20 cellular contexts compared by ENCODE assay signal in the genomic region with DNA sequence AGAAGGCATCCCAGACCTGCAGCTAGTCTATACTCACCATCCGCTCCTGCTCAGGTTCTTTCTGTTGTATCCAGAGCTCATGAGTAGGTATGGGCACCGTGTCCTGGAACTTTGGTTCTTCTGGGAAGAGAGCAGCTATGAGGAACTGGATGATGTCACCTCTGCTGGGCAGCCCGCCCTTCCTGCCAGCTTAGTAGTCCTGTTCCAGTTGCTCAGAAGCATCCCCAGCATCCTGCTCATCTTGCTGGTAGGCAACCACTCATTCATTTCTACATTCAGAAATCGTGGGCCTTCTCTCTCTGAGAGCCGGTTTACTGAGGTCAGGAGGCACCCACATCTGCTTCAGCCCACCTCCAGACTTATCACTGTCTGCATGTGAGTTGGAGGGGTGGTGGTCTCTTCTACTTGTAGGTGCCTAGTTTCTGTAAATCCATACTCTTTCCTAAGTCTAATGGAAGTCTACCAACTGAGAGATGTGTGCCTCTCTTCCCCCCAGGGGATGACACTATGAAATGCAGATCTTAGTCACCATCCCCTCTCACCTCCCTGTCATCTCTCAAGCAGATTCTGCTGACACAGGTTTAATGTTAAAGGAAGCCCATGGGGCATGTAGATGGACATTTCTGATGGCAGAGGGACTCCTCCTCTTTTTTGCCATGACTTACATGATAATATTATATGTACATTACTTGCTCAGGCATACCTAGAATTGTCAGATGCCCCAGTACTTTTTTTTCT. TPM values are rescaled to one million over a fixed set of nuclear protein-coding genes. Genes with fewer than 3 reads are reported as not detected.
DNase-seq lines count a peak whose midpoint lies in the region; ATAC-seq, FAIRE-seq and TF ChIP-seq lines count a peak whose summit lies in the region.
"Had no signal": no experiment of that assay in that cellular context is flagged by ENCODE, and none has a peak within 500 bp of the region (broad histone marks: within the 10 kb centered on the region; RNA-seq: fewer than 3 reads in every experiment).

No MANE protein-coding gene starts in this region.

- no peaks in the 10 kb centered on the region; the same call in 1 of the 2 replicates for H3K9me2 ChIP-seq in OCI-LY7 (ENCODE audit: insufficient read depth, low read length)

- no TSS peak for BruUV-seq in OCI-LY7 (replicated peaks; lab: Mats Ljungman, UMichigan)

- H3K4me3 ChIP-seq in A549 = no peak overlapping the region
- H3K4me3 ChIP-seq in OCI-LY7 (ENCODE audit: low read depth, low read length, poor library complexity, severe bottlenecking) = no peak overlapping the region
- H3K4me3 ChIP-seq in lower lobe of right lung = no peak overlapping the region
- H3K4me3 ChIP-seq: ascending aorta, HAP-1, prostate gland, SJCRH30 had no signal

- intact Hi-C loops in OCI-LY7 (cut with micrococcal nuclease; ENCODE audit: unreplicated experiment) = no loop called here
- intact Hi-C loops in lower lobe of right lung (cut with DNase I) = no loop called here

- no peak for TF ChIP-seq CTCF in A549 (IDR thresholded peaks at IDR 0.05)
- TF ChIP-seq CTCF in foreskin keratinocyte (conservative IDR thresholded peaks at IDR 0.05) = no peak
- no peak for TF ChIP-seq CTCF in OCI-LY7 (conservative IDR thresholded peaks at IDR 0.05; ENCODE audit: low read length)
- no peak for TF ChIP-seq CTCF in lower lobe of right lung (IDR thresholded peaks at IDR 0.05)

- H3K36me3 ChIP-seq in OCI-LY7 (ENCODE audit: insufficient read depth, low read length) = no peaks in the 10 kb centered on the region
- no peaks in the 10 kb centered on the region for H3K36me3 ChIP-seq in lower lobe of right lung
- H3K36me3 ChIP-seq: ascending aorta, HAP-1, prostate gland, SJCRH30 had no signal

- no peak for TF ChIP-seq RAD21 in A549 (conservative IDR thresholded peaks at IDR 0.05 in 1 of 2, IDR thresholded peaks at IDR 0.05 in 1 of 2)

- H2AFZ ChIP-seq in OCI-LY7 (ENCODE audit: low read length) = no peak overlapping the region

- H3K27ac ChIP-seq in A549 (no peak overlapping the region), foreskin keratinocyte (no peak overlapping the region), OCI-LY7 (ENCODE audit: low read depth, low read length, poor library complexity, severe bottlenecking) (no peak overlapping the region), lower lobe of right lung (no peak overlapping the region)
- H3K27ac ChIP-seq: ascending aorta, KMS-11, prostate gland, SJCRH30 had no signal

- CTCF ChIA-PET in A549 (lab: Yijun Ruan, JAX) = interaction anchor here (0.7 kb wide), 1 partner anchor 8 kb away, joined by 3 read pairs; no protein-coding TSS in a partner anchor
- CTCF ChIA-PET in OCI-LY7 (lab: Charles Lee; ENCODE audit: unreplicated experiment) = no interaction called here

- 68% methylated on average over 3 of the region's 5 CpGs for WGBS in A549 (ENCODE audit: missing lambda C conversion rate)

- H4K20me1 ChIP-seq in OCI-LY7 (ENCODE audit: insufficient read depth, low read length) = no peaks in the 10 kb centered on the region

- ATAC-seq in A549 = no peak
- ATAC-seq in foreskin keratinocyte = peak; percentile 60
- no peak for ATAC-seq in lower lobe of right lung
- ATAC-seq: CD8-positive, alpha-beta T cell had no signal

- no peaks in the 10 kb centered on the region for H3K27me3 ChIP-seq in foreskin keratinocyte
- no peaks in the 10 kb centered on the region for H3K27me3 ChIP-seq in lower lobe of right lung (ENCODE audit: low read depth)
- H3K27me3 ChIP-seq: ascending aorta, SJCRH30 had no signal

- H3K4me2 ChIP-seq in A549 (no peak overlapping the region), OCI-LY7 (ENCODE audit: low read length) (no peak overlapping the region)
- H3K4me2 ChIP-seq: KMS-11 had no signal

- in situ Hi-C loops in Caki2 (cut with HindIII; ENCODE audit: low pct_unique_long_range_greater_than_20kb, low sequenced_read_pairs) = no loop called here

- no peaks in the 10 kb centered on the region for H3K79me2 ChIP-seq in OCI-LY7 (ENCODE audit: insufficient read depth, low read depth, low read length)

- H3K4me1 ChIP-seq in A549 (peaks cover 13% of the 10 kb centered on the region), foreskin keratinocyte (peaks cover 21% of the 10 kb centered on the region), OCI-LY7 (ENCODE audit: insufficient read depth, low read length, poor library complexity, severe bottlenecking) (no peaks in the 10 kb centered on the region), lower lobe of right lung (no peaks in the 10 kb centered on the region)
- H3K4me1 ChIP-seq: ascending aorta, HAP-1, prostate gland, SJCRH30 had no signal

- DNase-seq in A549 (ENCODE audit: low read depth in 1 of 2, low spot score in 1 of 2) = no peak
- DNase-seq in Caki2 (ENCODE audit: low read depth) = peak; percentile 29
- peak; percentile 40 for DNase-seq in RKO (ENCODE audit: low spot score)
- peak in 1 of 2 donors; percentile 54 for DNase-seq in foreskin keratinocyte
- DNase-seq in OCI-LY7 (ENCODE audit: low spot score) = no peak
- DNase-seq in SHP77 treated with DMSO at 0.1 percent for 48 hours (lab: John Stamatoyannopoulos, UW) = no peak
- no peak for DNase-seq in lower lobe of right lung
- DNase-seq: activated naive CD4-positive, alpha-beta T cell treated with anti-CD3 and anti-CD28 coated beads, Interleukin-2, amount 50 U/mL, for 16 hours; CD8-positive, alpha-beta T cell; NCI-H187 treated with DMSO at 0.1 percent for 48 hours; NCI-H82; OCI-M1; SJCRH30; stimulated activated CD4-positive, alpha-beta T cell treated with anti-CD3 and anti-CD28 coated beads, Interleukin-1b, Interleukin-23, amount 100 ng/mL, for 48 hours had no signal

- POLR2A ChIA-PET in A549 (lab: Yijun Ruan, JAX) (no interaction called here), OCI-LY7 (lab: Charles Lee) (no interaction called here)

- TF ChIP-seq POLR2A in A549 (IDR thresholded peaks at IDR 0.05; ENCODE audit: low read length) = no peak

- no peak for TF ChIP-seq EP300 in A549 (IDR thresholded peaks at IDR 0.05)

- no peaks in the 10 kb centered on the region for H3K9me3 ChIP-seq in A549
- H3K9me3 ChIP-seq in OCI-LY7 (ENCODE audit: low read length) = no peaks in the 10 kb centered on the region
- no peaks in the 10 kb centered on the region for H3K9me3 ChIP-seq in lower lobe of right lung
- H3K9me3 ChIP-seq: ascending aorta, HAP-1, prostate gland, SJCRH30 had no signal

- FAIRE-seq in A549 (lab: Jason Lieb, UNC) = no peak
- FAIRE-seq: frontal cortex, islet of Langerhans had no signal

TF ChIP-seq in A549, 52 proteins besides CTCF, POLR2A, EP300 and RAD21:
- TF ChIP-seq CHD4 (IDR thresholded peaks at IDR 0.05; ENCODE audit: borderline replicate concordance) (no peak), MAFK (IDR thresholded peaks at IDR 0.05; ENCODE audit: partially characterized antibody) (peak; percentile 84), ZC3H11A (IDR thresholded peaks at IDR 0.05) (no peak), EHMT2 (IDR thresholded peaks at IDR 0.05; ENCODE audit: low read depth) (no peak)
TF ChIP-seq in A549: peak in this region for 1.

RNA-seq across cellular contexts. Expression of a gene that starts 29.6 kb away (rescaled TPM):
- 2.5 and 3.6 TPM in 2 replicates for polyA plus RNA-seq in A549 (2011; rRNA removed)
- 3.1 and 3.3 TPM in 2 replicates for polyA plus RNA-seq in A549 (2012; cell fraction: cytosol; rRNA removed)
- polyA plus RNA-seq in A549 (2012; cell fraction: nucleus; rRNA removed) = 3.5 and 4.4 TPM in 2 replicates
- 3.3 to 4.5 TPM (median 4.5 TPM) in 3 replicates for polyA plus RNA-seq in A549 (2017; fragmentation: RNase III; extraction: RNeasy Plus Mini Kit Qiagen cat#74134 plus additional on column Dnase treatment)
- polyA minus RNA-seq in A549 (2011; rRNA and poly(A)+ RNA removed) = 13.4 and 15.0 TPM in 2 replicates
- total RNA-seq in Caki2 (2014; rRNA removed; shearing (Covaris generic); ENCODE audit: low replicate concordance) = 10.9 and 15.9 TPM in 2 replicates
- 10.6 and 11.9 TPM in 2 replicates for total RNA-seq in foreskin keratinocyte
- 6.1 and 7.3 TPM in 2 replicates for polyA plus RNA-seq in foreskin keratinocyte
- 21.7 and 23.8 TPM in 2 replicates for total RNA-seq in OCI-LY7 (2014; rRNA removed; shearing (Covaris generic))
- total RNA-seq in OCI-LY7 (2022) = 17.3 and 17.4 TPM in 2 replicates
- total RNA-seq in lower lobe of right lung = 7.9 TPM

Comparison
In these comparisons a context has a peak if more than half of its experiments do, and no peak if none do; other contexts are left out.
1. DNase-seq: peak in Caki2 (single experiment) and RKO (single experiment); none in A549 (0 of 2), OCI-LY7 (single experiment), SHP77 treated with DMSO at 0.1 percent for 48 hours (single experiment) and lower lobe of right lung (single experiment).